Comparison of ENCODE assay signal across 1 cellular context in genomic region chr4:154614306-154614705, GRCh38.
TF ChIP-seq lines count a peak whose summit lies in the region.

No MANE protein-coding gene starts in this region.

TF ChIP-seq in HepG2, 621 proteins besides CTCF, POLR2A, EP300 and RAD21:
- TF ChIP-seq KAT8 (CRISPR knock-in tag; IDR thresholded peaks at IDR 0.05) (no peak), MXD1 (CRISPR knock-in tag; IDR thresholded peaks at IDR 0.05) (no peak), ZBTB34 (CRISPR knock-in tag; IDR thresholded peaks at IDR 0.05) (no peak), ZSCAN21 (CRISPR knock-in tag; IDR thresholded peaks at IDR 0.05; ENCODE audit: borderline replicate concordance) (no peak), ZNF124 (CRISPR knock-in tag; IDR thresholded peaks at IDR 0.05) (no peak), ZSCAN29 (CRISPR knock-in tag; conservative IDR thresholded peaks at IDR 0.05) (no peak), ELF4 (CRISPR knock-in tag; IDR thresholded peaks at IDR 0.05; ENCODE audit: borderline replicate concordance) (no peak), ZNF710 (CRISPR knock-in tag; IDR thresholded peaks at IDR 0.05; ENCODE audit: borderline replicate concordance) (no peak), CERS6 (CRISPR knock-in tag; IDR thresholded peaks at IDR 0.05) (no peak), ATF7-NPFF (CRISPR knock-in tag; IDR thresholded peaks at IDR 0.05; ENCODE audit: low read depth) (no peak), PRMT3 (CRISPR knock-in tag; IDR thresholded peaks at IDR 0.05; ENCODE audit: borderline replicate concordance, low read depth) (no peak), ZNF337 (CRISPR knock-in tag; IDR thresholded peaks at IDR 0.05; ENCODE audit: borderline replicate concordance, low read depth) (no peak), E2F2 (CRISPR knock-in tag; IDR thresholded peaks at IDR 0.05; ENCODE audit: borderline replicate concordance) (no peak), TMF1 (CRISPR knock-in tag; IDR thresholded peaks at IDR 0.05; ENCODE audit: low read depth) (no peak), ZNF552 (CRISPR knock-in tag; IDR thresholded peaks at IDR 0.05; ENCODE audit: borderline replicate concordance) (no peak), HMG20B (CRISPR knock-in tag; conservative IDR thresholded peaks at IDR 0.05) (no peak), PATZ1 (CRISPR knock-in tag; IDR thresholded peaks at IDR 0.05) (no peak), SIN3A (IDR thresholded peaks at IDR 0.05; ENCODE audit: borderline replicate concordance, low read depth, low read length) (no peak)
